ENCODE assay signal across 21 cellular contexts in the genomic region with DNA sequence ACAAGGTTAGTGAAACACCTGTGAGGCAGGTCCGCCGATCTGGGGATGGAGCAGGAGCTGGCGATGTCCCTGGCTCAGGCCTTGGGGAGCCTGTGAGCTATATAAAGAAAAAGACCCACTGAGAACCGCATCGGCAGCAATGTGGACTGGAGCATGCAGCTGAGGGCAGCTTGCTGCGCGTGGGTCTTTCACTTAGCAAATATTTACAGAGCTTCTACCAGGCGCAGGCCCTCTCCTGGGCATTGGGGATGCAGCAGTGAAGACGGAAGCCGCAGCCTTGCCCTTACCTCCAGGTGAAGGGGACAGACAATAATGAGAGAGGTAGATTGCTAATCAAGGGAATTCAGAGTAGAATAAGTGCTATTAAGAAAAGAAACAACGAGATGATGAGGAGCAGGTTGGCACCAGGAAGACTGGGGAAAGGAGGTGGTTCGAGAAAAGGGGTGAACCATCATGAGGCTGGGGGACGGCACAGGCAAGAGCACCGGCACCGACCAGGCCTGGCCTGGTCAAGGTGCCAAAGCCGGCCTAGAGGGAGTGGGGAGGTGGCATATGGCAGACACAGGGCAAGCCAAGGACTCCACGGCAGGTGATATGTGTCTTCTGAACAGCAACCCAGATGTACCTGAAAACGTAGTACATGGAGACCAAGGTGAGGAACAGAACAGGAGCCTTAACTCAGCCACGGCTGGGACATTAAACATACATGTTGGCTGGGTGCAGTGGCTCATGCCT.
"Had no signal": no experiment of that assay in that cellular context is flagged by ENCODE, and none has a peak within 500 bp of the region (broad histone marks: within the 10 kb centered on the region; RNA-seq: fewer than 3 reads in every experiment).

No MANE protein-coding gene starts in this region.

- H3K36me3 Mint-ChIP-seq: activated CD4-positive, alpha-beta memory T cell treated with anti-CD3 and anti-CD28 coated beads for 36 hours; activated CD8-positive, alpha-beta memory T cell treated with anti-CD3 and anti-CD28 coated beads, Interleukin-2, amount 10 ng/mL, durations not matched to agents 7 days and 5 days; activated naive CD8-positive, alpha-beta T cell treated with anti-CD3 and anti-CD28 coated beads for 36 hours; natural killer cell treated with Interleukin-12 subunit alpha and Interleukin-12 subunit beta and Interleukin-15 and Interleukin-18, amount 100 ng/mL, for 72 hours; stimulated activated naive B cell treated with anti-CD40 and anti-IgM and Interleukin-4, amounts not matched to agents 10 μg/mL and 1 μg/mL and 100 μg/mL, for 72 hours had no signal

- H3K4me3 Mint-ChIP-seq: activated B cell treated with CpG ODN at 0.5 μM for 24 hours; activated CD4-positive, alpha-beta memory T cell treated with anti-CD3 and anti-CD28 coated beads for 36 hours; activated CD8-positive, alpha-beta memory T cell treated with anti-CD3 and anti-CD28 coated beads, Interleukin-2, amount 10 ng/mL, durations not matched to agents 7 days and 5 days; activated naive CD8-positive, alpha-beta T cell treated with anti-CD3 and anti-CD28 coated beads for 36 hours; activated T-helper 17 cell treated with anti-CD3 and anti-CD28 coated beads, Interleukin-2, amount 50 U/mL, for 72 hours; natural killer cell treated with Interleukin-12 subunit alpha and Interleukin-12 subunit beta and Interleukin-15 and Interleukin-18, amount 100 ng/mL, for 72 hours; stimulated activated naive B cell treated with anti-CD40 and anti-IgM and Interleukin-4, amounts not matched to agents 10 μg/mL and 1 μg/mL and 100 μg/mL, for 72 hours; T-helper 2 cell treated with Interferon-gamma antibody and Interleukin-4, amounts not matched to agents 5 μg/mL and 100 μg/mL, for 36 hours had no signal

- DNase-seq: activated B cell treated with CpG ODN at 0.5 μM for 24 hours; activated CD4-positive, alpha-beta memory T cell treated with anti-CD3 and anti-CD28 coated beads for 36 hours; activated CD4-positive, alpha-beta T cell treated with anti-CD3 and anti-CD28 coated beads for 4 hours; activated CD8-positive, alpha-beta memory T cell treated with anti-CD3 and anti-CD28 coated beads, Interleukin-2, amount 10 ng/mL, durations not matched to agents 7 days and 5 days; activated naive CD4-positive, alpha-beta T cell; activated naive CD8-positive, alpha-beta T cell treated with anti-CD3 and anti-CD28 coated beads for 36 hours; activated T-cell treated with anti-CD3 and anti-CD28 coated beads, Interleukin-2, amount 50 U/mL, for 1 hour; amniotic stem cell; foreskin keratinocyte; glutamatergic neuron; hypothalamus; nucleus accumbens; retina; stimulated activated naive B cell treated with anti-CD40 and anti-IgM and Interleukin-4, amounts not matched to agents 10 μg/mL and 1 μg/mL and 100 μg/mL, for 72 hours had no signal

- ATAC-seq: activated CD8-positive, alpha-beta memory T cell treated with anti-CD3 and anti-CD28 coated beads, Interleukin-2, amount 10 ng/mL, durations not matched to agents 7 days and 5 days; activated T-helper 17 cell treated with anti-CD3 and anti-CD28 coated beads, Interleukin-2, amount 50 U/mL, for 72 hours; foreskin keratinocyte; left lobe of liver; natural killer cell treated with Interleukin-12 subunit alpha and Interleukin-12 subunit beta and Interleukin-15 and Interleukin-18, amount 100 ng/mL, for 72 hours; stimulated activated naive B cell treated with anti-CD40 and anti-IgM and Interleukin-4, amounts not matched to agents 10 μg/mL and 1 μg/mL and 100 μg/mL, for 72 hours had no signal

- H3K27me3 Mint-ChIP-seq: activated CD8-positive, alpha-beta memory T cell treated with anti-CD3 and anti-CD28 coated beads, Interleukin-2, amount 10 ng/mL, durations not matched to agents 7 days and 5 days had no signal

- H3K27ac Mint-ChIP-seq: activated B cell treated with CpG ODN at 0.5 μM for 24 hours; activated CD4-positive, alpha-beta memory T cell treated with anti-CD3 and anti-CD28 coated beads for 36 hours; activated CD8-positive, alpha-beta memory T cell treated with anti-CD3 and anti-CD28 coated beads, Interleukin-2, amount 10 ng/mL, durations not matched to agents 7 days and 5 days; activated naive CD8-positive, alpha-beta T cell treated with anti-CD3 and anti-CD28 coated beads for 36 hours; activated T-helper 17 cell treated with anti-CD3 and anti-CD28 coated beads, Interleukin-2, amount 50 U/mL, for 72 hours; natural killer cell treated with Interleukin-12 subunit alpha and Interleukin-12 subunit beta and Interleukin-15 and Interleukin-18, amount 100 ng/mL, for 72 hours; stimulated activated naive B cell treated with anti-CD40 and anti-IgM and Interleukin-4, amounts not matched to agents 10 μg/mL and 1 μg/mL and 100 μg/mL, for 72 hours; T-helper 2 cell treated with Interferon-gamma antibody and Interleukin-4, amounts not matched to agents 5 μg/mL and 100 μg/mL, for 36 hours had no signal

- H3K27ac ChIP-seq: epithelial cell of prostate, foreskin keratinocyte had no signal

- H3K9me3 Mint-ChIP-seq: activated B cell treated with CpG ODN at 0.5 μM for 24 hours; activated CD4-positive, alpha-beta memory T cell treated with anti-CD3 and anti-CD28 coated beads for 36 hours; activated naive CD8-positive, alpha-beta T cell treated with anti-CD3 and anti-CD28 coated beads for 36 hours; natural killer cell treated with Interleukin-12 subunit alpha and Interleukin-12 subunit beta and Interleukin-15 and Interleukin-18, amount 100 ng/mL, for 72 hours; T-helper 2 cell treated with Interferon-gamma antibody and Interleukin-4, amounts not matched to agents 5 μg/mL and 100 μg/mL, for 36 hours had no signal

- H3K4me3 ChIP-seq: dorsolateral prefrontal cortex, lung had no signal

- H3K4me1 ChIP-seq: foreskin keratinocyte had no signal

- H3K4me1 Mint-ChIP-seq: activated CD8-positive, alpha-beta memory T cell treated with anti-CD3 and anti-CD28 coated beads, Interleukin-2, amount 10 ng/mL, durations not matched to agents 7 days and 5 days; activated naive CD8-positive, alpha-beta T cell treated with anti-CD3 and anti-CD28 coated beads for 36 hours; activated T-helper 17 cell treated with anti-CD3 and anti-CD28 coated beads, Interleukin-2, amount 50 U/mL, for 72 hours had no signal
